Comparison of ENCODE assay signal across 22 cellular contexts in the genomic region with DNA sequence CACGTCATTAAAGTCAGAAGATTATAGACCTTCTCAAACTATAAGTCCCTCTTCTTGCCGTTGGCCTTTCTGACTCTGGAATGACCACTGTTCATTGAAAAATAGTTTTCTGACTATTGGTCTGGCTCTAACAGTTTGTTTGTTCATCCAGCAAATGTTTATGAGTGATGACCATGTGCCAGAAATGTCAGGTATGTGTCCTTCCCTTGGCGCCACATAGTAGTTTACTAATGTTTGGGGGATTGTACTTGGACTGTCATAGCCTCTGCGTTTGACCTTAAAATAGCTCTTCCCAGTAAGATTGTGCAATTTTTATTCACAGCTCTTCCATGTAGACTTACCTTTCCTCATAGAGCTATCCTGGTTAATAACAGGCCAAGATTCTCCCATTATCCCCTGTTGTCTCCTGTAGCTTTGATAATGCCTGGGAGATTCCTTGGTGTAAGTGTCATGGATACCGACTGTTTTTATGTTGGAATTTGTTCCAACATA. TPM values are rescaled to one million over a fixed set of nuclear protein-coding genes. Genes with fewer than 3 reads are reported as not detected.
"Had no signal": no experiment of that assay in that cellular context is flagged by ENCODE, and none has a peak within 500 bp of the region (broad histone marks: within the 10 kb centered on the region; RNA-seq: fewer than 3 reads in every experiment).

No MANE protein-coding gene starts in this region.

- H3K27me3 Mint-ChIP-seq: activated naive CD8-positive, alpha-beta T cell; memory B cell; stimulated activated memory B cell treated with anti-CD40 and anti-IgM and Interleukin-4, amounts not matched to agents 10 μg/mL and 1 μg/mL and 100 μg/mL, for 72 hours had no signal

- H3K4me1 Mint-ChIP-seq: memory B cell; stimulated activated memory B cell treated with anti-CD40 and anti-IgM and Interleukin-4, amounts not matched to agents 10 μg/mL and 1 μg/mL and 100 μg/mL, for 72 hours had no signal

- H3K4me3 Mint-ChIP-seq: activated naive CD8-positive, alpha-beta T cell; activated T-cell treated with anti-CD3 and anti-CD28 coated beads, Interleukin-2, amount 50 U/mL, for 72 hours; immature natural killer cell; memory B cell; stimulated activated memory B cell treated with anti-CD40 and anti-IgM and Interleukin-4, amounts not matched to agents 10 μg/mL and 1 μg/mL and 100 μg/mL, for 72 hours; T-helper 1 cell treated with Interleukin-12 subunit alpha and Interleukin-12 subunit beta and Interleukin-4 antibody, amounts not matched to agents 30 μg/mL and 1 μg/mL, for 36 hours had no signal

- H3K4me3 ChIP-seq: heart right ventricle, pancreas, spleen, tibial artery had no signal

- H3K27ac Mint-ChIP-seq: activated T-cell treated with anti-CD3 and anti-CD28 coated beads, Interleukin-2, amount 50 U/mL, for 72 hours; memory B cell; stimulated activated memory B cell treated with anti-CD40 and anti-IgM and Interleukin-4, amounts not matched to agents 10 μg/mL and 1 μg/mL and 100 μg/mL, for 72 hours; T-helper 1 cell treated with Interleukin-12 subunit alpha and Interleukin-12 subunit beta and Interleukin-4 antibody, amounts not matched to agents 30 μg/mL and 1 μg/mL, for 36 hours had no signal

- H3K27me3 ChIP-seq: heart right ventricle, pancreas, spleen, tibial artery had no signal

- H3K9me3 Mint-ChIP-seq: activated T-cell treated with anti-CD3 and anti-CD28 coated beads, Interleukin-2, amount 50 U/mL, for 72 hours; immature natural killer cell; memory B cell; stimulated activated memory B cell treated with anti-CD40 and anti-IgM and Interleukin-4, amounts not matched to agents 10 μg/mL and 1 μg/mL and 100 μg/mL, for 72 hours; T-helper 1 cell treated with Interleukin-12 subunit alpha and Interleukin-12 subunit beta and Interleukin-4 antibody, amounts not matched to agents 30 μg/mL and 1 μg/mL, for 36 hours had no signal

- DNase-seq: activated CD8-positive, alpha-beta memory T cell treated with anti-CD3 and anti-CD28 coated beads for 24 hours; activated gamma-delta T cell; activated T-cell treated with anti-CD3 and anti-CD28 coated beads, Interleukin-2, amount 50 U/mL, for 72 hours; cerebellar nuclear complex; cortex of kidney; heart right ventricle; immature natural killer cell; pancreas; spleen; stimulated activated CD4-positive, alpha-beta T cell treated with anti-CD3 and anti-CD28 coated beads, Interleukin-4, amount 100 ng/mL, for 4 hours; tibial artery had no signal

- H3K4me1 ChIP-seq: pancreas had no signal

- H3K9me3 ChIP-seq: heart right ventricle, pancreas, spleen, tibial artery had no signal

- ATAC-seq: activated CD4-positive, CD25-positive, alpha-beta regulatory T cell treated with anti-CD3 and anti-CD28 coated beads, Interleukin-2, amount 50 U/mL, for 24 hours; activated T-cell treated with anti-CD3 and anti-CD28 coated beads, Interleukin-2, amount 50 U/mL, for 72 hours; heart right ventricle; pancreas; sciatic nerve; stimulated activated memory B cell treated with anti-CD40 and anti-IgM and Interleukin-4, amounts not matched to agents 10 μg/mL and 1 μg/mL and 100 μg/mL, for 72 hours had no signal

- H3K27ac ChIP-seq: heart right ventricle, pancreas, spleen had no signal

RNA-seq across cellular contexts. Expression of a gene that starts 13.7 kb away (rescaled TPM):
- polyA plus RNA-seq: immature natural killer cell had no signal

RNA-seq across cellular contexts. Expression of a gene that starts 37.4 kb away (rescaled TPM):
- total RNA-seq: activated T-cell treated with anti-CD3 and anti-CD28 coated beads, Interleukin-2, amount 50 U/mL, for 72 hours; mononuclear cell had no signal
- polyA plus RNA-seq: immature natural killer cell had no signal

RNA-seq across cellular contexts. Expression of a gene that starts 43.2 kb away (rescaled TPM):
- total RNA-seq: activated T-cell treated with anti-CD3 and anti-CD28 coated beads, Interleukin-2, amount 50 U/mL, for 72 hours; bronchial epithelial cell; heart right ventricle; liver; mononuclear cell; pancreas; sciatic nerve; subcutaneous adipose tissue had no signal
- polyA plus RNA-seq: esophagus, immature natural killer cell, liver, pancreas had no signal
